Comparison of ENCODE assay signal across 9 cellular contexts in the genomic region with DNA sequence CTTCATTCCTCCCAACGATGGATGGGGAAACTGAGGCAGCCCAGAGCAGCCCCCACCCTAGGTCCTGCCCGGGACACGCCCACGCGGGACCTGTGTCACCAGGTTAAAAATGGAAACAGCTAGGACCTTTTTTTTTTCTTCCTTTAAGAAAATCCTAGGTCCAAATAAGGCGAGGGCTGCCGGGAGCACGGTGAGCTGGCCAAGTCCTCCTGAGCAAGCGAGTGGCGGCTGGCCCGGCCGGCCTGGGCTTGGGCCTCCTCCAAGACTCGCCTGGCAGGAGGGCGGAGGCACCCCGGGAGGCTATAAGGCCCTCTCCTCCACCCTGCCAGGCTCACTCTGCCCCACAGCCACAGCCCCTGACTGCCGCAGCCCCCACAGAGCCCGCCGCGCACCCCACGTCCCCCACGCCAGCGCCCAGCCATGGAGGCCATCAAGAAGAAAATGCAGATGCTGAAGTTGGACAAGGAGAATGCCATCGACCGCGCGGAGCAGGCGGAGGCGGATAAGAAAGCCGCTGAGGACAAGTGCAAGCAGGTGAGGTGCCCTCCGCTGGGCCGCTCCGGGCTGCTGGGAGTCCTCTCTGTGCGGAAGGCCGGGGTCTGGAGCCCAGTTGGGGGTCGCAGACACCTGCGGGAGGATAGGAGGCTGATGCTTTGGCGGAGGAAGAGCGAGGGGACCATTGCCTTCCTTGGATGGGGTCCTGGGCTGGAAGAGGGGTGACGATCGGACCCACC. TPM values are rescaled to one million over a fixed set of nuclear protein-coding genes. Genes with fewer than 3 reads are reported as not detected.
DNase-seq lines count a peak whose midpoint lies in the region; ATAC-seq and TF ChIP-seq lines count a peak whose summit lies in the region.
"Had no signal": no experiment of that assay in that cellular context is flagged by ENCODE, and none has a peak within 500 bp of the region (broad histone marks: within the 10 kb centered on the region; RNA-seq: fewer than 3 reads in every experiment).

No MANE protein-coding gene starts in this region.

- ATAC-seq in HG02588 (IDR thresholded peaks at IDR 0.05; ENCODE audit: unreplicated experiment) (no peak), GM19324 (IDR thresholded peaks at IDR 0.05; ENCODE audit: low FRiP score, unreplicated experiment) (no peak)

- DNase-seq in AG09319 (ENCODE audit: extremely low read depth, low read depth), result peak; percentile 84
- peak; percentile 63 for DNase-seq in NCI-H226
- DNase-seq in COLO829 (ENCODE audit: low spot score), result no peak
- DNase-seq in HK-2 (ENCODE audit: unreplicated experiment), result no peak
- DNase-seq: activated T-cell treated with anti-CD3 and anti-CD28 coated beads, Interleukin-2, amount 50 U/mL, for 1 hour had no signal

- H3K36me3 ChIP-seq in esophagus (ENCODE audit: control insufficient read depth in 2 of 2, insufficient read depth in 2 of 2, low read length in 1 of 2) (peaks cover 0 to 5% of the 10 kb centered on the region in 2 donors), muscle layer of duodenum (ENCODE audit: control insufficient read depth in 1 of 2, insufficient read depth in 2 of 2, low read length in 2 of 2) (no peaks in the 10 kb centered on the region)

- H3K27ac ChIP-seq in esophagus (ENCODE audit: low read depth in 2 of 2, low read length in 1 of 2), result peak overlapping the region; percentile 92 to 96
- H3K27ac ChIP-seq in muscle layer of duodenum (ENCODE audit: low read length), result peak overlapping the region; percentile 72

- H3K9me3 ChIP-seq in esophagus (ENCODE audit: control insufficient read depth in 2 of 2, insufficient read depth in 1 of 2, low read depth in 1 of 2, low read length in 1 of 2) (no peaks in the 10 kb centered on the region), muscle layer of duodenum (ENCODE audit: control insufficient read depth in 1 of 2, low read length in 2 of 2) (no peaks in the 10 kb centered on the region)

- 34 to 54% methylated on average over 39 to 40 of the region's 40 CpGs for WGBS in esophagus, 2 donors

- H3K4me3 ChIP-seq in esophagus (ENCODE audit: low read depth in 1 of 2, low read length in 2 of 2), result peak overlapping the region; percentile 89 to 94
- H3K4me3 ChIP-seq in muscle layer of duodenum (ENCODE audit: low read depth in 1 of 2, low read length in 2 of 2), result peak overlapping the region; percentile 63 to 64

- TF ChIP-seq CTCF in AG09319 (IDR thresholded peaks at IDR 0.05; ENCODE audit: low read depth, low read length), result no peak

- H3K27me3 ChIP-seq in esophagus (ENCODE audit: control insufficient read depth in 1 of 2, insufficient read depth in 2 of 2, low read length in 2 of 2), result no peaks in the 10 kb centered on the region
- no peaks in the 10 kb centered on the region for H3K27me3 ChIP-seq in muscle layer of duodenum (ENCODE audit: low read depth, low read length)

- H3K4me1 ChIP-seq in esophagus (ENCODE audit: control insufficient read depth in 2 of 2, insufficient read depth in 2 of 2, low read length in 1 of 2), result peaks cover 3 to 17% of the 10 kb centered on the region in 2 donors
- H3K4me1 ChIP-seq in muscle layer of duodenum (ENCODE audit: control insufficient read depth in 1 of 2, insufficient read depth in 2 of 2, low read length in 2 of 2), result peaks cover 9 to 13% of the 10 kb centered on the region in 2 donors

RNA-seq across cellular contexts. Expression of a gene that starts 8.9 kb away (rescaled TPM):
- polyA plus RNA-seq in esophagus, result 100 to 1,000 TPM; 350 to 439 TPM

RNA-seq across cellular contexts. Expression of a gene that starts 44.3 kb away (rescaled TPM):
- polyA plus RNA-seq in esophagus, result 10 to 100 TPM; 24.9 to 34.1 TPM

Comparison
In these comparisons a context has a peak if more than half of its experiments do, and no peak if none do; other contexts are left out.
1. DNase-seq: peak in AG09319 (single experiment) and NCI-H226 (single experiment); none in COLO829 (single experiment) and HK-2 (single experiment).